In the genomic region with DNA sequence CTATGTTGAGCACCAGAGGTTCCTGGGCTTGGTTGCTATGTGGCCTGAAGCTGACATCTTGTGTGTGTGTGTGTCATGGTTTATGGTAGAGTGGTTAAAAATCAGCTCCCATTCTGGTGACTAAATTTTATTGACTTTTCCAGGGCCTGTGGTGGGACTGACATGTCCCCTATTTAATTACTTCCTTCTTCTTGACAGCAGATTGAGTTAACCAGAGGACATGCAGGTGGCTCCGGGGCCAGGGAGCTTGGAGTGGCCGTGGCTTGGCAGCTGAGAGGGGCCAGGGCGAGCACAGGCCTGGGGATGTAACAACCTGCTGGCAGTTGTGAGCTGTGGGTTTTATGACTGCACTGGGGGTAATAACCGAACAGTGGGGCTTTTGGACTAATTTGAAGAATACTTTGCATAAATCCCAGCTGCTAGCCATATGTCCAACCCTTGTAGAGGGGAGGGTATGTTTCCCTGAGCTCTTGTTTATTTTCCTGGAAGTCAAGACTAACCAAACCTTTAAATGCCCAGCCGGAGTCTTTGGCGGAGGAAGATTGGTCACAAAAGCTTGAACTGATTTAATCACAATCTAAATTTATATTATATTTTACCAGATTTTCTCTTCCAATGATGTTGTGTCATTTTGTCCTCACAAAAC, we compare ENCODE assay signal across 13 cellular contexts.
DNase-seq lines count a peak whose midpoint lies in the region; ATAC-seq and TF ChIP-seq lines count a peak whose summit lies in the region.
"Had no signal": no experiment of that assay in that cellular context is flagged by ENCODE, and none has a peak within 500 bp of the region (broad histone marks: within the 10 kb centered on the region; RNA-seq: fewer than 3 reads in every experiment).

No MANE protein-coding gene starts in this region.

- no peaks in the 10 kb centered on the region for H3K36me3 ChIP-seq in WERI-Rb-1
- H3K36me3 ChIP-seq: uterus had no signal

- no peak overlapping the region for H3K4me3 ChIP-seq in WERI-Rb-1 (ENCODE audit: low read depth, low read length)
- H3K4me3 ChIP-seq: body of pancreas, uterus had no signal

- H3K27ac ChIP-seq in WERI-Rb-1: peak overlapping the region; percentile 53; the same call in 1 of the 2 replicates
- H3K27ac ChIP-seq: uterus had no signal

- H3K9me3 ChIP-seq in WERI-Rb-1 (ENCODE audit: severe bottlenecking): no peaks in the 10 kb centered on the region
- H3K9me3 ChIP-seq: body of pancreas, uterus had no signal

- no peak for TF ChIP-seq CTCF in WERI-Rb-1 (IDR thresholded peaks at IDR 0.05; ENCODE audit: low read depth, low read length)

- DNase-seq in NCI-H2029 (lab: John Stamatoyannopoulos, UW): peak; percentile 24
- no peak for DNase-seq in NCI-H2029 treated with DMSO at 0.1 percent for 48 hours (lab: John Stamatoyannopoulos, UW)
- peak; percentile 63 for DNase-seq in NCI-H1694 treated with DMSO at 0.1 percent for 48 hours (lab: John Stamatoyannopoulos, UW)
- peak; percentile 42 for DNase-seq in WERI-Rb-1
- DNase-seq in renal cortical epithelial cell (ENCODE audit: low read depth): peak; percentile 11
- DNase-seq in GM19238 (ENCODE audit: insufficient read length, low spot score): no peak
- no peak for DNase-seq in NCI-H510A (lab: John Stamatoyannopoulos, UW)
- DNase-seq: 8988T; body of pancreas; mammary epithelial cell; stimulated activated naive CD4-positive, alpha-beta T cell treated with Interleukin-2 at 50 U/mL for 16 hours; uterus had no signal

- no peaks in the 10 kb centered on the region for H3K27me3 ChIP-seq in WERI-Rb-1 (ENCODE audit: insufficient read depth, low read depth, severe bottlenecking)
- H3K27me3 ChIP-seq: body of pancreas, uterus had no signal

- no peak for ATAC-seq in HG03175 (IDR thresholded peaks at IDR 0.05; ENCODE audit: unreplicated experiment)
- ATAC-seq: body of pancreas had no signal

Comparison
In these comparisons a context has a peak if more than half of its experiments do, and no peak if none do; other contexts are left out.
1. DNase-seq: peak in NCI-H2029 (single experiment), NCI-H1694 treated with DMSO at 0.1 percent for 48 hours (single experiment), WERI-Rb-1 (single experiment) and renal cortical epithelial cell (single experiment); none in NCI-H2029 treated with DMSO at 0.1 percent for 48 hours (single experiment), GM19238 (single experiment) and NCI-H510A (single experiment).